16 cellular contexts compared by ENCODE assay signal in the genomic region with DNA sequence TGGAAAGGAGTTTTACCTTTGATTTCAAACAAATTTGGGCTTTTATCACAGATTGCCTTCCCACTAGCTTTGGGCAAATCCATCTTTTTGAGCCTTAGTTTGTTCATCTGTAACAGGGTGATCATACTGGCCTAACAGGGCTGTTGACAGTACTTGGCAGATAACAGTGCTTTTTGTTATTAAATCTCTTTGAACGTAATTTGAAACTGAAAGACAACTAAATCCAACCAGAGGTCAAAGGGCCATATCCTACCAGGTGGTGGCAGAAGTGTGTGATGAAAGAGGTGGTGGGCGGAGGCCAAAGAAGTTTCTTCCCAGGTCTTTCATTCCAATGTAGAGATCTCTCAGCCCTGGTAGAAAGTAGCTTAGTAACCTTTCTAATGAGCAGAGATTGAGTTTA. TPM values are rescaled to one million over a fixed set of nuclear protein-coding genes. Genes with fewer than 3 reads are reported as not detected.
DNase-seq lines count a peak whose midpoint lies in the region; ATAC-seq, FAIRE-seq and TF ChIP-seq lines count a peak whose summit lies in the region.
"Had no signal": no experiment of that assay in that cellular context is flagged by ENCODE, and none has a peak within 500 bp of the region (broad histone marks: within the 10 kb centered on the region; RNA-seq: fewer than 3 reads in every experiment).

No MANE protein-coding gene starts in this region.

- H3K79me2 ChIP-seq in HepG2 (ENCODE audit: insufficient read depth, low read length) = peaks cover 2% of the 10 kb centered on the region
- H3K79me2 ChIP-seq: parathyroid adenoma had no signal

- BruUV-seq in HepG2 (replicated peaks; lab: Mats Ljungman, UMichigan) = no TSS peak

- CTCF ChIA-PET in HepG2 (lab: Yijun Ruan, JAX; ENCODE audit: low intra/inter-chr PET ratio, low total read pairs) = no interaction called here

- in situ Hi-C loops in HepG2 (cut with HindIII; ENCODE audit: extremely low pct_ligation_motif_present, low pct_unique_long_range_greater_than_20kb) = no loop called here

- DNase-seq in GM18507 (ENCODE audit: extremely low spot score, insufficient read length, low read depth) (no peak), adrenal gland (no peak), HepG2 (ENCODE audit: low spot score) (peak; percentile 49)
- no peak for DNase-seq in central memory CD4-positive, alpha-beta T cell
- no peak for DNase-seq in effector memory CD8-positive, alpha-beta T cell
- DNase-seq: activated CD4-positive, alpha-beta T cell treated with anti-CD3 and anti-CD28 coated beads for 1 hour; DMS153; NCI-H1436 treated with DMSO at 0.1 percent for 48 hours; NCI-H526; stimulated activated naive CD4-positive, alpha-beta T cell treated with Interleukin-2 at 50 U/mL for 16 hours; T-helper 1 cell had no signal

- H3K9me3 ChIP-seq in adrenal gland (replicated peaks in 1 of 3) (no peaks in the 10 kb centered on the region), HepG2 (ENCODE audit: low read length) (no peaks in the 10 kb centered on the region)

- H3K4me3 ChIP-seq in adrenal gland (no peak overlapping the region), HepG2 (replicated peaks in 1 of 3; ENCODE audit: insufficient read depth in 1 of 3, low read depth in 2 of 3, low read length in 3 of 3) (no peak overlapping the region)

- H3K4me2 ChIP-seq in HepG2 (ENCODE audit: low read depth, low read length) = no peak overlapping the region

- H3K27me3 Mint-ChIP-seq in effector memory CD8-positive, alpha-beta T cell = no peaks in the 10 kb centered on the region
- H3K27me3 Mint-ChIP-seq: B cell had no signal

- H4K20me1 ChIP-seq in HepG2 (ENCODE audit: insufficient read depth, low read length) = peaks cover 6% of the 10 kb centered on the region; the same call in 1 of the 2 replicates

- H3K4me1 Mint-ChIP-seq in effector memory CD8-positive, alpha-beta T cell (ENCODE audit: low read depth in 2 of 2) = peaks cover 0 to 2% of the 10 kb centered on the region in 2 donors

- no peaks in the 10 kb centered on the region for H3K9me3 Mint-ChIP-seq in effector memory CD8-positive, alpha-beta T cell

- no peak overlapping the region for H2AFZ ChIP-seq in HepG2 (ENCODE audit: low read length)
- H2AFZ ChIP-seq: parathyroid adenoma had no signal

- H3K36me3 Mint-ChIP-seq in effector memory CD8-positive, alpha-beta T cell (ENCODE audit: insufficient read depth) = peaks cover 52% of the 10 kb centered on the region

- peaks cover 0 to 84% of the 10 kb centered on the region in 2 donors for H3K36me3 ChIP-seq in adrenal gland (replicated peaks in 1 of 2)
- peaks cover 16 to 66% of the 10 kb centered on the region in 2 experiments for H3K36me3 ChIP-seq in HepG2 (replicated peaks in 1 of 2; ENCODE audit: control insufficient read depth in 1 of 2, insufficient read depth in 2 of 2, low read length in 2 of 2)

- H3K4me1 ChIP-seq in adrenal gland (replicated peaks in 1 of 2) (peaks cover 16 to 41% of the 10 kb centered on the region in 2 donors), HepG2 (ENCODE audit: insufficient read depth, low read length) (peaks cover 21% of the 10 kb centered on the region)
- H3K4me1 ChIP-seq: parathyroid adenoma had no signal

- TF ChIP-seq EP300 in Ishikawa (IDR thresholded peaks at IDR 0.05; ENCODE audit: borderline replicate concordance) (no peak), HepG2 (IDR thresholded peaks at IDR 0.05; ENCODE audit: low read depth in 2 of 2, low read length in 2 of 2) (no peak), HepG2 (CRISPR knock-in tag; IDR thresholded peaks at IDR 0.05; ENCODE audit: borderline replicate concordance) (no peak)

- WGBS in adrenal gland, 4 donors = 45 to 61% (median 51%) methylated on average over 2 of the region's 2 CpGs
- 45% methylated on average over 2 of the region's 2 CpGs for WGBS in HepG2 (ENCODE audit: low lambda C conversion rate)

- TF ChIP-seq POLR2A in adrenal gland (IDR thresholded peaks at IDR 0.05) (no peak), HepG2 (IDR thresholded peaks at IDR 0.05; ENCODE audit: insufficient read depth in 1 of 2, low read depth in 2 of 2, low read length in 2 of 2) (no peak)

- no peak for TF ChIP-seq CTCF in adrenal gland (IDR thresholded peaks at IDR 0.05)
- peak; percentile 42 for TF ChIP-seq CTCF in HepG2 (CRISPR knock-in tag; IDR thresholded peaks at IDR 0.05)

- intact Hi-C loops in adrenal gland (cut with DNase I) (no loop called here), HepG2 (cut with micrococcal nuclease; ENCODE audit: unreplicated experiment) (no loop called here)

- POLR2A ChIA-PET in HepG2 (lab: Yijun Ruan, JAX) = interaction anchor here (1.0 to 1.4 kb wide), 2 partner anchors 60 to 99 kb away, joined by 3 to 5 read pairs; a partner anchor contains a TSS

- ATAC-seq in HepG2 (peak; percentile 41), HG03565 (IDR thresholded peaks at IDR 0.05; ENCODE audit: unreplicated experiment) (no peak)
- ATAC-seq in effector memory CD8-positive, alpha-beta T cell (replicated peaks) = no peak

- H3K27me3 ChIP-seq in adrenal gland (no peaks in the 10 kb centered on the region), HepG2 (ENCODE audit: control insufficient read depth in 1 of 2, insufficient read depth in 2 of 2, low read length in 2 of 2) (no peaks in the 10 kb centered on the region)

- no peak overlapping the region for H3K27ac Mint-ChIP-seq in effector memory CD8-positive, alpha-beta T cell
- H3K27ac Mint-ChIP-seq: B cell had no signal

- TF ChIP-seq RAD21 in Ishikawa (IDR thresholded peaks at IDR 0.05; ENCODE audit: low read depth) = peak; percentile 12; the same call in 1 of the 2 replicates
- no peak for TF ChIP-seq RAD21 in HepG2 (CRISPR knock-in tag; IDR thresholded peaks at IDR 0.05)

- no peak overlapping the region for H3K9ac ChIP-seq in HepG2 (ENCODE audit: insufficient read depth, low read depth, low read length)
- H3K9ac ChIP-seq: parathyroid adenoma had no signal

- H3K4me3 Mint-ChIP-seq in effector memory CD8-positive, alpha-beta T cell = no peak overlapping the region
- H3K4me3 Mint-ChIP-seq: B cell had no signal

- FAIRE-seq in GM18507 (lab: Jason Lieb, UNC) = peak; percentile 56
- FAIRE-seq in HepG2 (lab: Jason Lieb, UNC) = no peak
- FAIRE-seq: H54 had no signal

- H3K27ac ChIP-seq in adrenal gland = peak overlapping the region in 3 of 5 donors; percentile 25 to 83 (median 73)
- no peak overlapping the region for H3K27ac ChIP-seq in HepG2 (ENCODE audit: extremely low read length, insufficient read depth, low read length)
- H3K27ac ChIP-seq: parathyroid adenoma had no signal

TF ChIP-seq in Ishikawa, 13 proteins besides CTCF, POLR2A, EP300 and RAD21 (continues in another document):
- TF ChIP-seq EGR1 (IDR thresholded peaks at IDR 0.05) = no peak

RNA-seq across cellular contexts. Expression of a gene that starts 35.2 kb away (rescaled TPM):
- total RNA-seq in adrenal gland = 10 to 100 TPM; 28.9 to 60.8 (median 33.2) TPM
- 10 to 100 TPM; 13.3 to 26.6 (median 14.9) TPM for polyA plus RNA-seq in adrenal gland
- 8.6 and 8.9 TPM in 2 replicates for total RNA-seq in HepG2 (2016; rRNA removed; fragmentation: Illumina TruSeq; extraction: Trizol)
- 2.2 and 3.1 TPM in 2 replicates for total RNA-seq in HepG2 (2016; cell fraction: cytosol; rRNA removed; fragmentation: Illumina TruSeq; extraction: Trizol; ENCODE audit: low read depth)
- total RNA-seq in HepG2 (2016; cell fraction: insoluble cytoplasmic fraction; rRNA removed; fragmentation: Illumina TruSeq; extraction: Trizol) = 7.2 and 8.0 TPM in 2 replicates
- total RNA-seq in HepG2 (2016; cell fraction: membrane; rRNA removed; fragmentation: Illumina TruSeq; extraction: Trizol) = 11.2 and 13.1 TPM in 2 replicates
- 5.6 and 5.9 TPM in 2 replicates for total RNA-seq in HepG2 (2016; cell fraction: nucleus; rRNA removed; fragmentation: Illumina TruSeq; extraction: Trizol)
- polyA plus RNA-seq in HepG2 (2011; rRNA removed) = 4.6 and 5.1 TPM in 2 replicates
- polyA plus RNA-seq in HepG2 (2011; cell fraction: cytosol; rRNA removed) = 5.0 and 5.2 TPM in 2 replicates
- polyA plus RNA-seq in HepG2 (2011; cell fraction: nucleus; rRNA removed) = 5.8 and 6.6 TPM in 2 replicates
- polyA plus RNA-seq in HepG2 (2012) = 8.0 and 9.4 TPM in 2 replicates
- 2.2 and 2.7 TPM in 2 replicates for polyA plus RNA-seq in HepG2 (2016; cell fraction: cytosol; fragmentation: Illumina TruSeq; extraction: Trizol; ENCODE audit: low read depth)
- polyA plus RNA-seq in HepG2 (2016; cell fraction: insoluble cytoplasmic fraction; fragmentation: Illumina TruSeq; extraction: Trizol; ENCODE audit: low read depth) = 10.4 and 13.0 TPM in 2 replicates
- polyA plus RNA-seq in HepG2 (2016; cell fraction: membrane; fragmentation: Illumina TruSeq; extraction: Trizol; ENCODE audit: low read depth) = 8.6 and 9.7 TPM in 2 replicates
- 10.6 and 12.8 TPM in 2 replicates for polyA plus RNA-seq in HepG2 (2016; cell fraction: nucleus; fragmentation: Illumina TruSeq; extraction: Trizol; ENCODE audit: insufficient read depth, low read depth)
- polyA minus RNA-seq in HepG2 (2011; rRNA and poly(A)+ RNA removed; ENCODE audit: low replicate concordance) = 6.9 and 14.2 TPM in 2 replicates
- polyA minus RNA-seq in HepG2 (2011; cell fraction: cytosol; rRNA and poly(A)+ RNA removed) = 3.9 and 5.1 TPM in 2 replicates
- 5.9 and 6.6 TPM in 2 replicates for polyA minus RNA-seq in HepG2 (2011; cell fraction: nucleus; rRNA and poly(A)+ RNA removed)

RNA-seq across cellular contexts. Expression of a gene that starts 59.9 kb away (rescaled TPM):
- total RNA-seq in adrenal gland = 100 to 1,000 TPM in 2 of 8 donors, 10 to 100 TPM in 6; 43.7 to 249 (median 74.8) TPM
- 100 to 1,000 TPM in 1 of 3 donors, 10 to 100 TPM in 2; 35.8 to 439 (median 77.0) TPM for polyA plus RNA-seq in adrenal gland
- 141 and 213 TPM in 2 replicates for total RNA-seq in HepG2 (2016; rRNA removed; fragmentation: Illumina TruSeq; extraction: Trizol)
- total RNA-seq in HepG2 (2016; cell fraction: cytosol; rRNA removed; fragmentation: Illumina TruSeq; extraction: Trizol; ENCODE audit: low read depth) = 24.3 and 28.6 TPM in 2 replicates
- 139 and 219 TPM in 2 replicates for total RNA-seq in HepG2 (2016; cell fraction: insoluble cytoplasmic fraction; rRNA removed; fragmentation: Illumina TruSeq; extraction: Trizol)
- 37.5 and 43.6 TPM in 2 replicates for total RNA-seq in HepG2 (2016; cell fraction: membrane; rRNA removed; fragmentation: Illumina TruSeq; extraction: Trizol)
- 48.8 and 49.5 TPM in 2 replicates for total RNA-seq in HepG2 (2016; cell fraction: nucleus; rRNA removed; fragmentation: Illumina TruSeq; extraction: Trizol)
- 27.2 and 32.3 TPM in 2 replicates for polyA plus RNA-seq in HepG2 (2011; rRNA removed)
- 30.3 and 39.4 TPM in 2 replicates for polyA plus RNA-seq in HepG2 (2011; cell fraction: cytosol; rRNA removed)
- polyA plus RNA-seq in HepG2 (2011; cell fraction: nucleus; rRNA removed) = 12.6 and 17.4 TPM in 2 replicates
- polyA plus RNA-seq in HepG2 (2012) = 52.6 and 70.0 TPM in 2 replicates
- 28.9 and 31.1 TPM in 2 replicates for polyA plus RNA-seq in HepG2 (2016; cell fraction: cytosol; fragmentation: Illumina TruSeq; extraction: Trizol; ENCODE audit: low read depth)
- polyA plus RNA-seq in HepG2 (2016; cell fraction: insoluble cytoplasmic fraction; fragmentation: Illumina TruSeq; extraction: Trizol; ENCODE audit: low read depth) = 220 and 231 TPM in 2 replicates
- 28.9 and 29.2 TPM in 2 replicates for polyA plus RNA-seq in HepG2 (2016; cell fraction: membrane; fragmentation: Illumina TruSeq; extraction: Trizol; ENCODE audit: low read depth)
- 73.7 and 88.9 TPM in 2 replicates for polyA plus RNA-seq in HepG2 (2016; cell fraction: nucleus; fragmentation: Illumina TruSeq; extraction: Trizol; ENCODE audit: insufficient read depth, low read depth)
- 23.2 and 27.5 TPM in 2 replicates for polyA minus RNA-seq in HepG2 (2011; rRNA and poly(A)+ RNA removed; ENCODE audit: low replicate concordance)
- polyA minus RNA-seq in HepG2 (2011; cell fraction: cytosol; rRNA and poly(A)+ RNA removed) = 19.1 and 25.1 TPM in 2 replicates
- polyA minus RNA-seq in HepG2 (2011; cell fraction: nucleus; rRNA and poly(A)+ RNA removed) = 36.8 and 50.7 TPM in 2 replicates
